11 cellular contexts compared by ENCODE assay signal in the genomic region with DNA sequence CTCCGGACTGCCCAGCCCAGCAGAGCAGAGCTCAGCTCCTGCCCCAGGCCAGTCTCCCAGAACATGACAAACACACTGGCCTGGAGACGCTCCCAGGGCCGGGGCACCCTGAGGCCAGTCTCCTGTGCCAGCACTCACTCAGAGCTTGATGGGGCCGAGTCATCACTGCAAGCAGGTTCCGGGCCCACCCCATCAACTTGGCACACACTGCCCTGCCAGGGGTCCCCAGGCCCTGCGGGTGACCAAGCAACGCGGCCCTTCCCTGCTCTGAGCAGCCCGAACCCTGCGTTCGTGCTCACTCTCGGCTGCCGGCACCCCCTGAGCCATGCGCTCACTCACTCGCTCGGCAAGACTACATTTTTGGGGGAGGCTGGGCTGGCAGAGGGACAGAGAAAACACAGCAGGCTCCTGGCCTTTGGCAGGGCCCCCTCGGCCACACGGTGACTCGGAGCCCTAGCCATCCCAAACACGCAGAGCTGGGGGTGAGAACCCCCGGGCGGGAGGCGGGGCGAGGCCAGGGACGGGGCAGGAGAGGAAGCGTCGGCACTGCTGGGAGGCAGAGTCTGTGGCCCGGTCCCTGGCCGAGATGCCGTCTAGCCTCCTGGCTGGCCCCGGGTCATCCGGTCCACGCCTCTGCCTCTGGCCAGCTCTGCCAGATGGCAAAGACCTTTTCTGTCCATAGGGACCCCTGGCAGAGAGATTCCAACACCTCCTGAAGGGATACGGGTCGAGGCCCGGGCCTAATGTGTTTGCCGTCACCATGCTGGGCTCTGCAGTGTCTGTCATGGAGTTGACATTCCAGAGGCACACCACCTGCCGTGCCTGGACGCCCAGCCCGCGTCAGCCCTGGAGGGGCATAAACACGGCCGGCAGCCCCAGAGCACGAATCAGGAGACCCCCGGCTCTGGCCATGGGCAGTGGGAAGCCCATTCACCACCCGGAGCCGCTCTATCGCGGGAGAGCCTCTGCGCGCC.
DNase-seq lines count a peak whose midpoint lies in the region; ATAC-seq, FAIRE-seq and TF ChIP-seq lines count a peak whose summit lies in the region.
"Had no signal": no experiment of that assay in that cellular context is flagged by ENCODE, and none has a peak within 500 bp of the region (broad histone marks: within the 10 kb centered on the region; RNA-seq: fewer than 3 reads in every experiment).

No MANE protein-coding gene starts in this region.

- TF ChIP-seq CTCF in coronary artery (IDR thresholded peaks at IDR 0.05) (no peak), upper lobe of right lung (IDR thresholded peaks at IDR 0.05) (no peak)

- intact Hi-C loops in upper lobe of right lung (cut with DNase I), result no loop called here

- no peaks in the 10 kb centered on the region for H3K9me3 Mint-ChIP-seq in activated CD8-positive, alpha-beta memory T cell treated with anti-CD3 and anti-CD28 coated beads, Interleukin-2, amount 10 ng/mL, durations not matched to agents 7 days and 5 days (ENCODE audit: low read depth)

- H3K4me3 Mint-ChIP-seq in activated CD8-positive, alpha-beta memory T cell treated with anti-CD3 and anti-CD28 coated beads, Interleukin-2, amount 10 ng/mL, durations not matched to agents 7 days and 5 days, result no peak overlapping the region

- peak overlapping the region; percentile 68 to 96 for H3K27ac ChIP-seq in coronary artery
- H3K27ac ChIP-seq in upper lobe of right lung, result peak overlapping the region; percentile 39
- H3K27ac ChIP-seq: neutrophil had no signal

- FAIRE-seq in HTR-8/SVneo (lab: Jason Lieb, UNC), result peak; percentile 83

- CTCF ChIA-PET in activated CD8-positive, alpha-beta memory T cell treated with anti-CD3 and anti-CD28 coated beads, Interleukin-2, amount 10 ng/mL, durations not matched to agents 7 days and 5 days (lab: Charles Lee), result interaction anchor here (1.4 kb wide), 1 partner anchor 76 kb away, joined by 4 read pairs; no protein-coding TSS in a partner anchor

- DNase-seq in HTR-8/SVneo (ENCODE audit: insufficient read length, low spot score), result peak; percentile 91
- peak; percentile 97 for DNase-seq in coronary artery (ENCODE audit: low spot score)
- DNase-seq in left kidney (ENCODE audit: low read depth, low spot score), result peak; percentile 65
- DNase-seq in upper lobe of right lung, result no peak
- DNase-seq in MV-4-11 (lab: John Stamatoyannopoulos, UW), result no peak
- DNase-seq in NCI-H1436 (lab: John Stamatoyannopoulos, UW), result no peak
- DNase-seq in activated CD8-positive, alpha-beta memory T cell treated with anti-CD3 and anti-CD28 coated beads, Interleukin-2, amount 10 ng/mL, durations not matched to agents 7 days and 5 days, result no peak
- DNase-seq: activated CD4-positive, alpha-beta T cell treated with anti-CD3 and anti-CD28 coated beads, Interleukin-2, amount 50 U/mL, for 4 hours; NCI-H2029 treated with DMSO at 0.1 percent for 48 hours had no signal

- no peaks in the 10 kb centered on the region for H3K27me3 Mint-ChIP-seq in activated CD8-positive, alpha-beta memory T cell treated with anti-CD3 and anti-CD28 coated beads, Interleukin-2, amount 10 ng/mL, durations not matched to agents 7 days and 5 days

- H3K4me1 Mint-ChIP-seq in activated CD8-positive, alpha-beta memory T cell treated with anti-CD3 and anti-CD28 coated beads, Interleukin-2, amount 10 ng/mL, durations not matched to agents 7 days and 5 days, result no peaks in the 10 kb centered on the region

- no peaks in the 10 kb centered on the region for H3K9me3 ChIP-seq in upper lobe of right lung
- H3K9me3 ChIP-seq: neutrophil had no signal

- H3K27ac Mint-ChIP-seq in activated CD8-positive, alpha-beta memory T cell treated with anti-CD3 and anti-CD28 coated beads, Interleukin-2, amount 10 ng/mL, durations not matched to agents 7 days and 5 days, result no peak overlapping the region

- no peak for ATAC-seq in upper lobe of right lung
- ATAC-seq in GM21447 (IDR thresholded peaks at IDR 0.05; ENCODE audit: unreplicated experiment), result no peak
- ATAC-seq in activated CD8-positive, alpha-beta memory T cell treated with anti-CD3 and anti-CD28 coated beads, Interleukin-2, amount 10 ng/mL, durations not matched to agents 7 days and 5 days, result no peak

- H3K4me1 ChIP-seq in upper lobe of right lung, result peaks cover 31% of the 10 kb centered on the region

- no peaks in the 10 kb centered on the region for H3K36me3 ChIP-seq in upper lobe of right lung
- H3K36me3 ChIP-seq: neutrophil had no signal

- H3K4me3 ChIP-seq in coronary artery (peak overlapping the region; percentile 61), upper lobe of right lung (no peak overlapping the region)

- H3K36me3 Mint-ChIP-seq in activated CD8-positive, alpha-beta memory T cell treated with anti-CD3 and anti-CD28 coated beads, Interleukin-2, amount 10 ng/mL, durations not matched to agents 7 days and 5 days, result no peaks in the 10 kb centered on the region

- no peaks in the 10 kb centered on the region for H3K27me3 ChIP-seq in upper lobe of right lung
- H3K27me3 ChIP-seq: neutrophil had no signal

Comparison
In these comparisons a context has a peak if more than half of its experiments do, and no peak if none do; other contexts are left out.
1. DNase-seq: peak in HTR-8/SVneo (single experiment), coronary artery (single experiment) and left kidney (single experiment); none in upper lobe of right lung (single experiment), MV-4-11 (single experiment), NCI-H1436 (single experiment) and activated CD8-positive, alpha-beta memory T cell treated with anti-CD3 and anti-CD28 coated beads, Interleukin-2, amount 10 ng/mL, durations not matched to agents 7 days and 5 days (single experiment).